In genomic region chr3:170867143-170867542, GRCh38 we compare ENCODE assay signal across 12 cellular contexts. TPM values are rescaled to one million over a fixed set of nuclear protein-coding genes. Genes with fewer than 3 reads are reported as not detected.
DNase-seq lines count a peak whose midpoint lies in the region; ATAC-seq and TF ChIP-seq lines count a peak whose summit lies in the region.
"Had no signal": no experiment of that assay in that cellular context is flagged by ENCODE, and none has a peak within 500 bp of the region (broad histone marks: within the 10 kb centered on the region; RNA-seq: fewer than 3 reads in every experiment).

No MANE protein-coding gene starts in this region.

- intact Hi-C loops in activated naive CD4-positive, alpha-beta T cell treated with anti-CD3 and anti-CD28 coated beads for 36 hours (cut with micrococcal nuclease) = no loop called here
- intact Hi-C loops in spleen (cut with DNase I; ENCODE audit: low total_unique reads) (no loop called here), left colon (cut with DNase I, micrococcal nuclease) (no loop called here)

- DNase-seq in activated naive CD4-positive, alpha-beta T cell treated with anti-CD3 and anti-CD28 coated beads for 36 hours = no peak
- DNase-seq in activated naive CD4-positive, alpha-beta T cell treated with anti-CD3 and anti-CD28 coated beads, Interleukin-2, amount 50 U/mL, for 16 hours = no peak
- DNase-seq in M059J (ENCODE audit: low read depth) = peak; percentile 7
- no peak for DNase-seq in endothelial cell (ENCODE audit: low spot score)
- DNase-seq in spleen = no peak
- no peak for DNase-seq in activated gamma-delta T cell treated with Interleukin-2 at 50 U/mL for 16 hours
- no peak for DNase-seq in left colon
- DNase-seq: activated CD4-positive, alpha-beta T cell treated with anti-CD3 and anti-CD28 coated beads for 48 hours; AML-193; NCI-H2107; nucleus accumbens had no signal

- peaks cover 31% of the 10 kb centered on the region for H3K36me3 Mint-ChIP-seq in activated naive CD4-positive, alpha-beta T cell treated with anti-CD3 and anti-CD28 coated beads for 36 hours (ENCODE audit: low read depth)
- H3K36me3 Mint-ChIP-seq in endothelial cell (ENCODE audit: low read depth, unreplicated experiment) = peaks cover 21% of the 10 kb centered on the region

- CTCF ChIA-PET in activated naive CD4-positive, alpha-beta T cell treated with anti-CD3 and anti-CD28 coated beads for 36 hours (lab: Charles Lee) = interaction anchor here (0.6 kb wide), 1 partner anchor 10 kb away, joined by 4 read pairs; no protein-coding TSS in a partner anchor

- H3K4me3 ChIP-seq in spleen = peak overlapping the region in 2 of 8 donors; percentile 1 to 77

- H3K27ac ChIP-seq in spleen = peak overlapping the region in 7 of 8 donors; percentile 15 to 94 (median 49)

- peaks cover 26 to 42% (median 35%) of the 10 kb centered on the region in 6 donors for H3K4me1 ChIP-seq in spleen

- H3K4me1 Mint-ChIP-seq in activated naive CD4-positive, alpha-beta T cell treated with anti-CD3 and anti-CD28 coated beads for 36 hours (ENCODE audit: low read depth) = peaks cover 14% of the 10 kb centered on the region
- H3K4me1 Mint-ChIP-seq in endothelial cell (ENCODE audit: unreplicated experiment) = peaks cover 15% of the 10 kb centered on the region

- H3K36me3 ChIP-seq in spleen = peaks cover 0 to 40% (median 36%) of the 10 kb centered on the region in 6 donors

- TF ChIP-seq POLR2A in spleen (IDR thresholded peaks at IDR 0.05) = no peak

- H3K27ac Mint-ChIP-seq in activated naive CD4-positive, alpha-beta T cell treated with anti-CD3 and anti-CD28 coated beads for 36 hours = peak overlapping the region; percentile 70
- H3K27ac Mint-ChIP-seq in endothelial cell (ENCODE audit: unreplicated experiment) = peak overlapping the region; percentile 5

- H3K4me3 Mint-ChIP-seq in activated naive CD4-positive, alpha-beta T cell treated with anti-CD3 and anti-CD28 coated beads for 36 hours = peak overlapping the region; percentile 65
- no peak overlapping the region for H3K4me3 Mint-ChIP-seq in endothelial cell (ENCODE audit: unreplicated experiment)

- no peaks in the 10 kb centered on the region for H3K9me3 ChIP-seq in spleen

- 9 to 29% (median 10%) methylated on average over 1 of the region's 1 CpG for WGBS in spleen, 5 donors

- ATAC-seq in GM21737 (IDR thresholded peaks at IDR 0.05; ENCODE audit: unreplicated experiment) = no peak
- ATAC-seq in left colon = no peak

- H3K9me3 Mint-ChIP-seq in activated naive CD4-positive, alpha-beta T cell treated with anti-CD3 and anti-CD28 coated beads for 36 hours = no peaks in the 10 kb centered on the region
- H3K9me3 Mint-ChIP-seq in endothelial cell (ENCODE audit: unreplicated experiment) = no peaks in the 10 kb centered on the region

- no peaks in the 10 kb centered on the region for H3K27me3 ChIP-seq in spleen (replicated peaks in 1 of 7)

- no peaks in the 10 kb centered on the region for H3K27me3 Mint-ChIP-seq in activated naive CD4-positive, alpha-beta T cell treated with anti-CD3 and anti-CD28 coated beads for 36 hours (ENCODE audit: low read depth)
- peaks cover 10% of the 10 kb centered on the region for H3K27me3 Mint-ChIP-seq in endothelial cell (ENCODE audit: unreplicated experiment)

- TF ChIP-seq CTCF in endothelial cell (IDR thresholded peaks at IDR 0.05; ENCODE audit: unreplicated experiment) (no peak), spleen (IDR thresholded peaks at IDR 0.05 in 8 of 11, conservative IDR thresholded peaks at IDR 0.05 in 3 of 11) (no peak)

RNA-seq across cellular contexts. Expression of gene RPL22L1, which starts 2.9 kb away (rescaled TPM):
- total RNA-seq in activated naive CD4-positive, alpha-beta T cell treated with anti-CD3 and anti-CD28 coated beads for 36 hours = 100 to 1,000 TPM; 480 to 525 TPM
- 64.3 and 106 TPM in 2 replicates for total RNA-seq in M059J (2014; rRNA removed; shearing (Covaris generic))
- total RNA-seq in endothelial cell (ENCODE audit: unreplicated experiment) (22.0 TPM), spleen (100 to 1,000 TPM in 2 of 7 donors, 10 to 100 TPM in 5; 50.6 to 154 (median 71.7) TPM), left colon (10 to 100 TPM; 27.0 to 29.3 TPM)
- 100 to 1,000 TPM; 378 to 419 (median 399) TPM for polyA plus RNA-seq in spleen

RNA-seq across cellular contexts. Expression of gene EIF5A2, which starts 41.3 kb away (rescaled TPM):
- total RNA-seq in activated naive CD4-positive, alpha-beta T cell treated with anti-CD3 and anti-CD28 coated beads for 36 hours = 1 to 10 TPM; 3.4 to 5.2 TPM
- 17.4 and 25.1 TPM in 2 replicates for total RNA-seq in M059J (2014; rRNA removed; shearing (Covaris generic))
- total RNA-seq in endothelial cell (ENCODE audit: unreplicated experiment) (1.3 TPM), spleen (1 to 10 TPM; 2.0 to 7.4 (median 4.9) TPM), left colon (1 to 10 TPM; 3.1 to 3.5 TPM)
- polyA plus RNA-seq in spleen = 1 to 10 TPM in 2 of 3 donors, under 1 TPM in 1; 0.78 to 1.3 (median 1.2) TPM
